In genomic region chr3:141321109-141321497, GRCh38 we compare ENCODE assay signal across 14 cellular contexts. TPM values are rescaled to one million over a fixed set of nuclear protein-coding genes. Genes with fewer than 3 reads are reported as not detected.
DNase-seq lines count a peak whose midpoint lies in the region; ATAC-seq, FAIRE-seq and TF ChIP-seq lines count a peak whose summit lies in the region.
"Had no signal": no experiment of that assay in that cellular context is flagged by ENCODE, and none has a peak within 500 bp of the region (broad histone marks: within the 10 kb centered on the region; RNA-seq: fewer than 3 reads in every experiment).

No MANE protein-coding gene starts in this region.

- no peak overlapping the region for H4K8ac ChIP-seq in H1 (ENCODE audit: extremely low read depth, insufficient read depth, low read length)

- intact Hi-C loops in spleen (cut with DNase I; ENCODE audit: low total_unique reads): no loop called here

- peak in 1 of 2 donors; percentile 19 for ATAC-seq in activated T-cell treated with anti-CD3 and anti-CD28 coated beads, Interleukin-2, amount 50 U/mL, for 72 hours (replicated peaks in 1 of 2)
- ATAC-seq in RWPE2 (ENCODE audit: low read depth): peak; percentile 59; the same call in 2 of the 3 replicates
- no peak for ATAC-seq in GM19023 (IDR thresholded peaks at IDR 0.05; ENCODE audit: unreplicated experiment)
- no peak for ATAC-seq in GM19467 (IDR thresholded peaks at IDR 0.05; ENCODE audit: unreplicated experiment)
- ATAC-seq: Right ventricle myocardium inferior had no signal

- 0 out of 2 replicates have a peak overlapping the region, but pooled peaks have one; percentile 74 for H2AFZ ChIP-seq in H1 (ENCODE audit: low read length)

- H3K14ac ChIP-seq in H1 (ENCODE audit: insufficient read length): no peak overlapping the region

- WGBS in H1 (ENCODE audit: extremely low coverage in 1 of 2, insufficient coverage in 1 of 2, insufficient read length in 1 of 2, insufficient replicate concordance in 2 of 2, low coverage in 1 of 2, low lambda C conversion rate in 2 of 2, missing lambda C conversion rate in 1 of 2), 2 experiments: 89% methylated on average over 1 of the region's 1 CpG; no CpG with 5 or more reads in 1 of the 2 experiments
- 87 to 97% (median 92%) methylated on average over 1 of the region's 1 CpG for WGBS in spleen, 5 donors

- H3K36me3 Mint-ChIP-seq in activated T-cell treated with anti-CD3 and anti-CD28 coated beads, Interleukin-2, amount 50 U/mL, for 72 hours (ENCODE audit: insufficient read depth in 2 of 2): peaks cover 3 to 12% of the 10 kb centered on the region in 2 donors

- no peak for DNase-seq in activated T-cell treated with anti-CD3 and anti-CD28 coated beads, Interleukin-2, amount 50 U/mL, for 72 hours
- DNase-seq in activated T-cell treated with anti-CD3 and anti-CD28 coated beads for 4 hours (no peak), RWPE2 (ENCODE audit: low spot score) (no peak), H1 (ENCODE audit: low read depth in 1 of 2, low spot score in 2 of 2) (no peak), spleen (no peak), GM03348 (ENCODE audit: low spot score) (no peak)
- DNase-seq: H7, NCI-H1436, NCI-H524 treated with DMSO at 0.1 percent for 48 hours had no signal

- H3K4me1 ChIP-seq in RWPE2 (ENCODE audit: insufficient read depth, poor library complexity, severe bottlenecking): no peaks in the 10 kb centered on the region
- H3K4me1 ChIP-seq in H1 (replicated peaks in 1 of 4; ENCODE audit: control insufficient read depth in 3 of 4, insufficient read depth in 4 of 4, low read length in 3 of 4): no peaks in the 10 kb centered on the region
- H3K4me1 ChIP-seq in spleen: peaks cover 0 to 12% (median 0%) of the 10 kb centered on the region in 6 donors

- no peak overlapping the region for H3K23ac ChIP-seq in H1 (ENCODE audit: insufficient read length)

- no peak overlapping the region for H2BK120ac ChIP-seq in H1 (replicated peaks; ENCODE audit: low read depth, low read length)

- FAIRE-seq in H1 (lab: Jason Lieb, UNC): no peak

- H3K27me3 ChIP-seq in RWPE2 (ENCODE audit: insufficient read depth, poor library complexity, severe bottlenecking): no peaks in the 10 kb centered on the region
- H3K27me3 ChIP-seq in H1 (replicated peaks in 1 of 4; ENCODE audit: control insufficient read depth in 3 of 4, extremely low read depth in 1 of 4, insufficient read depth in 3 of 4, low read length in 3 of 4): no peaks in the 10 kb centered on the region
- H3K27me3 ChIP-seq in spleen (replicated peaks in 1 of 7): no peaks in the 10 kb centered on the region

- no peak overlapping the region for H3K56ac ChIP-seq in H1 (replicated peaks; ENCODE audit: insufficient read length, low read depth, low read length)

- POLR2A ChIA-PET in H1 (lab: Charles Lee; ENCODE audit: partially characterized antibody): no interaction called here

- H2AK5ac ChIP-seq in H1 (ENCODE audit: low read depth, low read length): no peak overlapping the region

- no peaks in the 10 kb centered on the region for H4K20me1 ChIP-seq in H1 (replicated peaks in 1 of 2; ENCODE audit: control insufficient read depth in 1 of 2, insufficient read depth in 2 of 2, low read length in 2 of 2)

- H2BK15ac ChIP-seq in H1 (ENCODE audit: low read length): no peak overlapping the region

- H3K27me3 Mint-ChIP-seq in activated T-cell treated with anti-CD3 and anti-CD28 coated beads, Interleukin-2, amount 50 U/mL, for 72 hours (ENCODE audit: low read depth): no peaks in the 10 kb centered on the region

- no peak overlapping the region for H2BK5ac ChIP-seq in H1 (ENCODE audit: low read depth, low read length)

- no peak for TF ChIP-seq CTCF in RWPE2 (IDR thresholded peaks at IDR 0.05; ENCODE audit: poor library complexity, severe bottlenecking)
- no peak for TF ChIP-seq CTCF in H1 (IDR thresholded peaks at IDR 0.05; ENCODE audit: control extremely low read depth in 1 of 3, insufficient read depth in 1 of 3, low read depth in 1 of 3, low read length in 3 of 3)
- TF ChIP-seq CTCF in spleen (IDR thresholded peaks at IDR 0.05 in 8 of 11, conservative IDR thresholded peaks at IDR 0.05 in 3 of 11): no peak

- CTCF ChIA-PET in H1 (lab: Charles Lee; ENCODE audit: partially characterized antibody): interaction anchor here (1.0 kb wide), 1 partner anchor 141 kb away, joined by 3 read pairs; no protein-coding TSS in a partner anchor

- no peaks in the 10 kb centered on the region for H3K79me2 ChIP-seq in H1 (ENCODE audit: control insufficient read depth in 1 of 2, insufficient read depth in 2 of 2, low read length in 2 of 2)

- no peak overlapping the region for H4K5ac ChIP-seq in H1 (ENCODE audit: insufficient read length, low read depth, low read length)

- peak overlapping the region; percentile 48 for H3K27ac Mint-ChIP-seq in activated T-cell treated with anti-CD3 and anti-CD28 coated beads, Interleukin-2, amount 50 U/mL, for 72 hours

- H3K36me3 ChIP-seq in RWPE2 (ENCODE audit: low read depth) (no peaks in the 10 kb centered on the region), H1 (ENCODE audit: control insufficient read depth in 2 of 4, insufficient read depth in 4 of 4, low read length in 3 of 4) (no peaks in the 10 kb centered on the region), spleen (no peaks in the 10 kb centered on the region)

- no peak overlapping the region for H3K4ac ChIP-seq in H1 (replicated peaks; ENCODE audit: insufficient read length, low read depth, low read length)

- TF ChIP-seq RAD21 in H1 (IDR thresholded peaks at IDR 0.05 in 1 of 2, conservative IDR thresholded peaks at IDR 0.05 in 1 of 2; ENCODE audit: low read depth in 2 of 2, low read length in 2 of 2): no peak

- no peaks in the 10 kb centered on the region for H3K9me3 ChIP-seq in RWPE2 (ENCODE audit: severe bottlenecking)
- no peaks in the 10 kb centered on the region; a peak in 1 of 4 replicates for H3K9me3 ChIP-seq in H1 (ENCODE audit: insufficient read depth in 2 of 2, low read depth in 1 of 2, low read length in 1 of 2)
- no peaks in the 10 kb centered on the region for H3K9me3 ChIP-seq in spleen

- H3K27ac ChIP-seq in RWPE2 (ENCODE audit: poor library complexity, severe bottlenecking) (no peak overlapping the region), H1 (ENCODE audit: low read depth, low read length) (no peak overlapping the region), spleen (peak overlapping the region in 5 of 8 donors; percentile 20 to 61 (median 50))
- H3K27ac ChIP-seq: epithelial cell of prostate, VCaP had no signal

- no peak overlapping the region for H3K4me3 ChIP-seq in RWPE2 (ENCODE audit: severe bottlenecking)
- H3K4me3 ChIP-seq in H1 (ENCODE audit: extremely low read depth in 1 of 4, insufficient read depth in 2 of 4, low read depth in 3 of 4, low read length in 4 of 4): no peak overlapping the region
- H3K4me3 ChIP-seq in spleen: no peak overlapping the region

- H3K4me1 Mint-ChIP-seq in activated T-cell treated with anti-CD3 and anti-CD28 coated beads, Interleukin-2, amount 50 U/mL, for 72 hours (ENCODE audit: low read depth): peaks cover 16% of the 10 kb centered on the region

- H3K18ac ChIP-seq in H1 (ENCODE audit: extremely low read depth, low read length): no peak overlapping the region

- H3K79me1 ChIP-seq in H1 (ENCODE audit: low read depth, low read length): no peaks in the 10 kb centered on the region

- no peak overlapping the region for H2BK12ac ChIP-seq in H1 (ENCODE audit: low read depth, low read length)

- H3K4me3 Mint-ChIP-seq in activated T-cell treated with anti-CD3 and anti-CD28 coated beads, Interleukin-2, amount 50 U/mL, for 72 hours: no peak overlapping the region

- no peaks in the 10 kb centered on the region for H3K23me2 ChIP-seq in H1 (ENCODE audit: low read depth, low read length)

- peaks cover 5 to 7% of the 10 kb centered on the region in 2 donors for H3K9me3 Mint-ChIP-seq in activated T-cell treated with anti-CD3 and anti-CD28 coated beads, Interleukin-2, amount 50 U/mL, for 72 hours

- TF ChIP-seq EP300 in H1 (IDR thresholded peaks at IDR 0.05; ENCODE audit: borderline replicate concordance in 1 of 2, low read depth in 2 of 2, low read length in 2 of 2): no peak

- no peak overlapping the region for H3K4me2 ChIP-seq in H1 (ENCODE audit: insufficient read depth in 1 of 2, low read depth in 2 of 2, low read length in 2 of 2)

- no peak overlapping the region for H3K9ac ChIP-seq in H1 (replicated peaks in 1 of 4; ENCODE audit: extremely low read depth in 1 of 4, low read depth in 3 of 4, low read length in 3 of 4)

- H4K91ac ChIP-seq in H1 (replicated peaks; ENCODE audit: insufficient read length, low read length): no peak overlapping the region

- no peak for TF ChIP-seq POLR2A in H1 (IDR thresholded peaks at IDR 0.05; ENCODE audit: control extremely low read depth in 1 of 2, low read depth in 2 of 2, low read length in 2 of 2)
- no peak for TF ChIP-seq POLR2A in spleen (IDR thresholded peaks at IDR 0.05)

- no peak overlapping the region for H2BK20ac ChIP-seq in H1 (ENCODE audit: low read length)

TF ChIP-seq in H1, 55 proteins besides CTCF, POLR2A, EP300 and RAD21 (continues in another document):
- TF ChIP-seq TCF12 (IDR thresholded peaks at IDR 0.05; ENCODE audit: low read depth, low read length): no peak
- no peak for TF ChIP-seq ATF3 (IDR thresholded peaks at IDR 0.05; ENCODE audit: insufficient read depth, low read depth, low read length)
- no peak for TF ChIP-seq KDM1A (IDR thresholded peaks at IDR 0.05; ENCODE audit: borderline replicate concordance, low read length)
- TF ChIP-seq TBP (IDR thresholded peaks at IDR 0.05; ENCODE audit: low read depth, low read length): no peak

RNA-seq across cellular contexts. Expression of gene ZBTB38, which starts 47.2 kb away (rescaled TPM):
- total RNA-seq in activated T-cell treated with anti-CD3 and anti-CD28 coated beads, Interleukin-2, amount 50 U/mL, for 72 hours: 10 to 100 TPM; 50.7 to 82.9 TPM
- 9.8 and 10.5 TPM in 2 replicates for total RNA-seq in H1 (2021; fragmentation: NEBNext Ultra II Directional; extraction: Animal tissue kit (Norgen Biotek cat#: 25700))
- polyA plus RNA-seq in H1 (2011; rRNA removed) (3.8 and 4.4 TPM in 2 replicates), spleen (1 to 10 TPM; 4.8 to 8.4 (median 5.6) TPM)
- polyA plus RNA-seq in H1 (2011; cell fraction: cytosol; rRNA removed): 3.2 TPM
- polyA plus RNA-seq in H1 (2011; cell fraction: nucleus; rRNA removed): 6.4 TPM
- polyA plus RNA-seq in H1 (2012, experiment 1 of 2): 3.5 to 5.7 TPM (median 4.0 TPM) in 4 replicates
- 0.17 TPM for polyA plus RNA-seq in H1 (2012, experiment 2 of 2)
- 7.7 TPM for polyA plus RNA-seq in H1 (2013, experiment 1 of 2)
- 7.0 TPM for polyA plus RNA-seq in H1 (2013, experiment 2 of 2)
- 14.2 and 20.9 TPM in 2 replicates for polyA minus RNA-seq in H1 (2011; rRNA and poly(A)+ RNA removed)
- polyA minus RNA-seq in H1 (2011; cell fraction: cytosol; rRNA and poly(A)+ RNA removed): 9.7 TPM
- 25.4 TPM for polyA minus RNA-seq in H1 (2011; cell fraction: nucleus; rRNA and poly(A)+ RNA removed)
- total RNA-seq in spleen: 100 to 1,000 TPM in 2 of 7 donors, 10 to 100 TPM in 5; 42.8 to 122 (median 73.7) TPM

Comparison
In these comparisons a context has a peak if more than half of its experiments do, and no peak if none do; other contexts are left out.
1. H3K27ac ChIP-seq: peak in spleen (5 of 8); none in RWPE2 (single experiment) and H1 (single experiment).